ENCODE assay signal across 1 cellular context in the genomic region with DNA sequence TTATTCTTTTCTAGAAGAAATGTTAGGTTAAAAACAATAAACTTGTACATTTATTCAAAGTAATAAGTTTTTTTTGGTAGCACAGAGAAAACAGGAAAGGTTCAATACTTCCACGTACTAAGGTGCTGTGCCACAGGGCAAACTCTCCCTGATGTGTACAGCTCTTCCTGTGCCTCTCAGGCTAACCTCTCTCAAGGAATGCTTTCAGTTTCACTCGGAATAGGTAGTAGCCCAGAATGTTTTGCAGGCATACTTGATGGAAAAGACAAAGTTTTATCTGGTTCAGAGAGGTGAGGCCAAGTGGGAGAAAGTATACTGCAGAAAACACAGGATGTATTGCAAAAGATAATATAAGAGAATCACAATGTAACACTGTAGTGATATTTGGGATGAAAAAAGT.
TF ChIP-seq lines count a peak whose summit lies in the region.

No MANE protein-coding gene starts in this region.

TF ChIP-seq in IMR-90, 13 proteins besides CTCF, POLR2A, EP300 and RAD21 (continued from another document):
- TF ChIP-seq, protein P1, sequence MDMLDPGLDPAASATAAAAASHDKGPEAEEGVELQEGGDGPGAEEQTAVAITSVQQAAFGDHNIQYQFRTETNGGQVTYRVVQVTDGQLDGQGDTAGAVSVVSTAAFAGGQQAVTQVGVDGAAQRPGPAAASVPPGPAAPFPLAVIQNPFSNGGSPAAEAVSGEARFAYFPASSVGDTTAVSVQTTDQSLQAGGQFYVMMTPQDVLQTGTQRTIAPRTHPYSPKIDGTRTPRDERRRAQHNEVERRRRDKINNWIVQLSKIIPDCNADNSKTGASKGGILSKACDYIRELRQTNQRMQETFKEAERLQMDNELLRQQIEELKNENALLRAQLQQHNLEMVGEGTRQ (IDR thresholded peaks at IDR 0.05; ENCODE audit: low read depth, low read length): no peak
- TF ChIP-seq RFX5 (IDR thresholded peaks at IDR 0.05; ENCODE audit: low read depth, low read length) (no peak), MXI1 (IDR thresholded peaks at IDR 0.05; ENCODE audit: borderline replicate concordance, low read depth, low read length) (no peak), CEBPB (IDR thresholded peaks at IDR 0.05; ENCODE audit: low read depth, low read length) (no peak), FOS (IDR thresholded peaks at IDR 0.05; ENCODE audit: low read depth, low read length) (no peak), SMC3 (IDR thresholded peaks at IDR 0.05; ENCODE audit: low read depth, low read length) (no peak), MAZ (IDR thresholded peaks at IDR 0.05; ENCODE audit: borderline replicate concordance, low read depth, low read length) (no peak)
- TF ChIP-seq, protein P2, sequence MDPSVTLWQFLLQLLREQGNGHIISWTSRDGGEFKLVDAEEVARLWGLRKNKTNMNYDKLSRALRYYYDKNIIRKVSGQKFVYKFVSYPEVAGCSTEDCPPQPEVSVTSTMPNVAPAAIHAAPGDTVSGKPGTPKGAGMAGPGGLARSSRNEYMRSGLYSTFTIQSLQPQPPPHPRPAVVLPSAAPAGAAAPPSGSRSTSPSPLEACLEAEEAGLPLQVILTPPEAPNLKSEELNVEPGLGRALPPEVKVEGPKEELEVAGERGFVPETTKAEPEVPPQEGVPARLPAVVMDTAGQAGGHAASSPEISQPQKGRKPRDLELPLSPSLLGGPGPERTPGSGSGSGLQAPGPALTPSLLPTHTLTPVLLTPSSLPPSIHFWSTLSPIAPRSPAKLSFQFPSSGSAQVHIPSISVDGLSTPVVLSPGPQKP (IDR thresholded peaks at IDR 0.05; ENCODE audit: borderline replicate concordance, low read depth, low read length): no peak
